In genomic region chr12:32826807-32827412, GRCh38 we compare ENCODE assay signal across 20 cellular contexts.
DNase-seq lines count a peak whose midpoint lies in the region; ATAC-seq and TF ChIP-seq lines count a peak whose summit lies in the region.
"Had no signal": no experiment of that assay in that cellular context is flagged by ENCODE, and none has a peak within 500 bp of the region (broad histone marks: within the 10 kb centered on the region; RNA-seq: fewer than 3 reads in every experiment).

No MANE protein-coding gene starts in this region.

- TF ChIP-seq POLR2A in heart left ventricle (IDR thresholded peaks at IDR 0.05) (no peak), gastrocnemius medialis (IDR thresholded peaks at IDR 0.05) (no peak)

- H3K27ac ChIP-seq in heart left ventricle: peak overlapping the region; percentile 38 to 96 (median 79)
- H3K27ac ChIP-seq in mesodermal cell (ENCODE audit: low read depth, low read length, severe bottlenecking): peak overlapping the region; percentile 74
- H3K27ac ChIP-seq in gastrocnemius medialis: no peak overlapping the region
- H3K27ac ChIP-seq: 22Rv1, PC-9 had no signal

- H3K4me1 ChIP-seq in heart left ventricle (peaks cover 0 to 55% (median 13%) of the 10 kb centered on the region in 12 donors), mesodermal cell (ENCODE audit: control insufficient read depth, insufficient read depth, low read length, poor library complexity, severe bottlenecking) (peaks cover 24% of the 10 kb centered on the region), gastrocnemius medialis (no peaks in the 10 kb centered on the region)

- DNase-seq in Right ventricle myocardium inferior (ENCODE audit: missing footprints): no peak
- DNase-seq in cardiac septum (ENCODE audit: low spot score): no peak
- DNase-seq in heart left ventricle: peak in 1 of 5 donors; percentile 44
- DNase-seq in gastrocnemius medialis: no peak
- DNase-seq: ACHN, DMS153, Karpas-422, NCI-H1092, NCI-H1417 treated with DMSO at 0.1 percent for 48 hours, NCI-H1694 treated with DMSO at 0.1 percent for 48 hours, NCI-H2081, NCI-H2227 treated with DMSO at 0.1 percent for 48 hours, NCI-H526 treated with DMSO at 0.1 percent for 48 hours, PC-9, RPMI8226, SHP77 treated with DMSO at 0.1 percent for 48 hours had no signal

- H3K9me3 ChIP-seq in heart left ventricle: no peaks in the 10 kb centered on the region
- no peaks in the 10 kb centered on the region for H3K9me3 ChIP-seq in mesodermal cell (ENCODE audit: control insufficient read depth, low read length)
- H3K9me3 ChIP-seq in gastrocnemius medialis: no peaks in the 10 kb centered on the region

- intact Hi-C loops in Right ventricle myocardium inferior (cut with DNase I): no loop called here
- intact Hi-C loops in cardiac septum (cut with DNase I): loop anchor here (1.0 kb wide), 1 partner anchor 50 kb away; no protein-coding TSS in a partner anchor
- intact Hi-C loops in heart left ventricle (cut with DNase I): loop anchor here in 2 of 10 donors (5.0 kb wide), 1 partner anchor 50 kb away; no protein-coding TSS in a partner anchor
- intact Hi-C loops in gastrocnemius medialis (cut with DNase I; ENCODE audit: low total_unique reads): no loop called here

- ATAC-seq in Right ventricle myocardium inferior: peak; percentile 83
- peak; percentile 80 to 88 (median 86) for ATAC-seq in heart left ventricle
- no peak for ATAC-seq in GM21390 (IDR thresholded peaks at IDR 0.05; ENCODE audit: unreplicated experiment)
- ATAC-seq in activated CD4-positive, CD25-positive, alpha-beta regulatory T cell treated with anti-CD3 and anti-CD28 coated beads, Interleukin-2, amount 50 U/mL, for 24 hours: no peak
- no peak for ATAC-seq in gastrocnemius medialis

- no peak for TF ChIP-seq CTCF in heart left ventricle (IDR thresholded peaks at IDR 0.05)
- no peak for TF ChIP-seq CTCF in gastrocnemius medialis (IDR thresholded peaks at IDR 0.05 in 4 of 5, conservative IDR thresholded peaks at IDR 0.05 in 1 of 5)

- WGBS in heart left ventricle, 4 donors: 26 to 34% (median 30%) methylated on average over 3 of the region's 3 CpGs
- 78% methylated on average over 2 of the region's 3 CpGs; no CpG with 5 or more reads in 1 of the 2 experiments for WGBS in mesodermal cell (ENCODE audit: insufficient coverage in 2 of 2), 2 experiments

- H3K4me3 ChIP-seq in heart left ventricle: no peak overlapping the region
- H3K4me3 ChIP-seq in mesodermal cell (ENCODE audit: extremely low read depth, insufficient read depth, low read length, poor library complexity, severe bottlenecking): no peak overlapping the region
- no peak overlapping the region for H3K4me3 ChIP-seq in gastrocnemius medialis
- H3K4me3 ChIP-seq: PC-9 had no signal

- H3K36me3 ChIP-seq in heart left ventricle (peaks cover 0 to 28% (median 0%) of the 10 kb centered on the region in 9 donors), mesodermal cell (ENCODE audit: control insufficient read depth, insufficient read depth, low read length) (peaks cover 32% of the 10 kb centered on the region), gastrocnemius medialis (no peaks in the 10 kb centered on the region)

- in situ Hi-C loops in gastrocnemius medialis (cut with MboI; ENCODE audit: low sequenced_read_pairs in 4 of 4): no loop called here

- H3K27me3 ChIP-seq in heart left ventricle (no peaks in the 10 kb centered on the region), gastrocnemius medialis (no peaks in the 10 kb centered on the region)

Comparison
In these comparisons a context has a peak if more than half of its experiments do, and no peak if none do; other contexts are left out.
1. ATAC-seq: peak in Right ventricle myocardium inferior (single experiment) and heart left ventricle (4 of 4); none in GM21390 (single experiment), activated CD4-positive, CD25-positive, alpha-beta regulatory T cell treated with anti-CD3 and anti-CD28 coated beads, Interleukin-2, amount 50 U/mL, for 24 hours (0 of 2) and gastrocnemius medialis (0 of 2).
2. H3K27ac ChIP-seq: peak in heart left ventricle (12 of 12) and mesodermal cell (single experiment); none in gastrocnemius medialis (0 of 4).